Comparison of ENCODE assay signal across 1 cellular context in the genomic region with DNA sequence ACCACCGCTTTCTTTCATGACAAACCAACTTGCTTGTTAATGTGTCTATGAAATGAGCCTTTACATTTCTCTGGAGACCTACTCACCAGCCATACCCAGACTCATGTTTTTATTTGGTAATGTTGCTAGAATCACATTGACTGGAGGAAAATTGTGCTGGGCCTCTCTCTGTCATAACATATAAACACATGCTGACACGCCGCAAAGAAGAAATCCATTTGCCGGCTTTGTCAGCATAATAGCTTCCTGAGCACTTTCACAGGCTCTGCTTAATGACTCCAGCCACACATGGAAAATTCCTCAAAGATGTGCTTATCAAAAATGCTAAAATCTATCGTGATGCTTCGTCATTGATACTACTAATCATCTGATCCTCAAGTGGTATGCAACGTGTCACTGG.
TF ChIP-seq lines count a peak whose summit lies in the region.

No MANE protein-coding gene starts in this region.

TF ChIP-seq in IMR-90, 13 proteins besides CTCF, POLR2A, EP300 and RAD21:
- TF ChIP-seq, protein P1, sequence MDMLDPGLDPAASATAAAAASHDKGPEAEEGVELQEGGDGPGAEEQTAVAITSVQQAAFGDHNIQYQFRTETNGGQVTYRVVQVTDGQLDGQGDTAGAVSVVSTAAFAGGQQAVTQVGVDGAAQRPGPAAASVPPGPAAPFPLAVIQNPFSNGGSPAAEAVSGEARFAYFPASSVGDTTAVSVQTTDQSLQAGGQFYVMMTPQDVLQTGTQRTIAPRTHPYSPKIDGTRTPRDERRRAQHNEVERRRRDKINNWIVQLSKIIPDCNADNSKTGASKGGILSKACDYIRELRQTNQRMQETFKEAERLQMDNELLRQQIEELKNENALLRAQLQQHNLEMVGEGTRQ (IDR thresholded peaks at IDR 0.05; ENCODE audit: low read depth, low read length): 0 out of 2 replicates have a peak, but pooled peaks have one; percentile 45
- TF ChIP-seq CHD1 (IDR thresholded peaks at IDR 0.05; ENCODE audit: low read depth, low read length): no peak
- no peak for TF ChIP-seq CEBPB (IDR thresholded peaks at IDR 0.05; ENCODE audit: low read depth, low read length)
